ENCODE assay signal across 21 cellular contexts in genomic region chr16:83002351-83003334, GRCh38.
DNase-seq lines count a peak whose midpoint lies in the region; ATAC-seq and TF ChIP-seq lines count a peak whose summit lies in the region.
"Had no signal": no experiment of that assay in that cellular context is flagged by ENCODE, and none has a peak within 500 bp of the region (broad histone marks: within the 10 kb centered on the region; RNA-seq: fewer than 3 reads in every experiment).

No MANE protein-coding gene starts in this region.

- H2AFZ ChIP-seq in osteoblast (ENCODE audit: low read length), result no peak overlapping the region

- H3K4me3 Mint-ChIP-seq in glutamatergic neuron (ENCODE audit: unreplicated experiment), result no peak overlapping the region
- H3K4me3 Mint-ChIP-seq: activated naive CD8-positive, alpha-beta T cell treated with anti-CD3 and anti-CD28 coated beads, Interleukin-2, amount 10 ng/mL, durations not matched to agents 7 days and 5 days; activated T-cell treated with anti-CD3 and anti-CD28 coated beads, Interleukin-2, amount 50 U/mL, for 24 hours; memory B cell had no signal

- H3K36me3 Mint-ChIP-seq in glutamatergic neuron (ENCODE audit: unreplicated experiment), result no peaks in the 10 kb centered on the region
- H3K36me3 Mint-ChIP-seq: activated naive CD8-positive, alpha-beta T cell treated with anti-CD3 and anti-CD28 coated beads, Interleukin-2, amount 10 ng/mL, durations not matched to agents 7 days and 5 days; memory B cell had no signal

- H4K20me1 ChIP-seq in osteoblast (ENCODE audit: insufficient read depth, low read length), result no peaks in the 10 kb centered on the region

- H3K9me3 Mint-ChIP-seq in glutamatergic neuron (ENCODE audit: unreplicated experiment), result no peaks in the 10 kb centered on the region
- H3K9me3 Mint-ChIP-seq: memory B cell had no signal

- TF ChIP-seq CTCF in osteoblast (IDR thresholded peaks at IDR 0.05; ENCODE audit: extremely low read depth, low read depth, low read length) (no peak), glutamatergic neuron (IDR thresholded peaks at IDR 0.05; ENCODE audit: partially characterized antibody, unreplicated experiment) (no peak)

- no peaks in the 10 kb centered on the region for H3K27me3 ChIP-seq in osteoblast (ENCODE audit: insufficient read depth, low read length)

- H3K27ac ChIP-seq in osteoblast (ENCODE audit: low read depth, low read length), result no peak overlapping the region
- H3K27ac ChIP-seq: skin epidermis had no signal

- ATAC-seq in GM21717 (IDR thresholded peaks at IDR 0.05; ENCODE audit: unreplicated experiment), result no peak
- ATAC-seq: HCT116 had no signal

- no peaks in the 10 kb centered on the region for H3K36me3 ChIP-seq in osteoblast (ENCODE audit: insufficient read depth, low read length)

- H3K27me3 Mint-ChIP-seq in glutamatergic neuron (ENCODE audit: unreplicated experiment), result no peaks in the 10 kb centered on the region
- H3K27me3 Mint-ChIP-seq: activated naive CD8-positive, alpha-beta T cell treated with anti-CD3 and anti-CD28 coated beads, Interleukin-2, amount 10 ng/mL, durations not matched to agents 7 days and 5 days; activated T-cell treated with anti-CD3 and anti-CD28 coated beads, Interleukin-2, amount 50 U/mL, for 24 hours had no signal

- peaks cover 15% of the 10 kb centered on the region for H3K4me1 Mint-ChIP-seq in glutamatergic neuron (ENCODE audit: low read depth, unreplicated experiment)
- H3K4me1 Mint-ChIP-seq: activated naive CD8-positive, alpha-beta T cell treated with anti-CD3 and anti-CD28 coated beads, Interleukin-2, amount 10 ng/mL, durations not matched to agents 7 days and 5 days; memory B cell had no signal

- no peaks in the 10 kb centered on the region for H3K9me3 ChIP-seq in osteoblast (ENCODE audit: low read depth, low read length)
- H3K9me3 ChIP-seq: Caco-2 had no signal

- H3K79me2 ChIP-seq in osteoblast (ENCODE audit: insufficient read depth, low read length), result peaks cover 2% of the 10 kb centered on the region

- H3K4me3 ChIP-seq in osteoblast (ENCODE audit: insufficient read depth, low read length), result no peak overlapping the region
- H3K4me3 ChIP-seq: skin epidermis had no signal

- no peak overlapping the region for H3K27ac Mint-ChIP-seq in glutamatergic neuron (ENCODE audit: unreplicated experiment)
- H3K27ac Mint-ChIP-seq: activated naive CD8-positive, alpha-beta T cell treated with anti-CD3 and anti-CD28 coated beads, Interleukin-2, amount 10 ng/mL, durations not matched to agents 7 days and 5 days; activated T-cell treated with anti-CD3 and anti-CD28 coated beads, Interleukin-2, amount 50 U/mL, for 24 hours; memory B cell had no signal

- peaks cover 22% of the 10 kb centered on the region for H3K4me1 ChIP-seq in osteoblast (ENCODE audit: insufficient read depth, low read length)
- H3K4me1 ChIP-seq: Caco-2 had no signal

- H3K4me2 ChIP-seq in osteoblast (ENCODE audit: insufficient read depth, low read length), result peak overlapping the region; percentile 29

- DNase-seq in NCI-H510A treated with DMSO at 0.1 percent for 48 hours (lab: John Stamatoyannopoulos, UW) (peak; percentile 41), NCI-H510A (lab: John Stamatoyannopoulos, UW) (no peak), NCI-H2196 (lab: John Stamatoyannopoulos, UW; ENCODE audit: unreplicated experiment) (peak; percentile 9), dermis microvascular lymphatic vessel endothelial cell (ENCODE audit: low read depth in 2 of 2) (peak; percentile 67 to 95), osteoblast (ENCODE audit: insufficient read length, low spot score, missing footprints) (peak; percentile 50), glutamatergic neuron (no peak), amniotic stem cell (lab: John Stamatoyannopoulos, UW) (no peak)
- DNase-seq: 8988T; activated CD4-positive, alpha-beta T cell treated with anti-CD3 and anti-CD28 coated beads for 48 hours; activated naive CD8-positive, alpha-beta T cell treated with anti-CD3 and anti-CD28 coated beads, Interleukin-2, amount 10 ng/mL, durations not matched to agents 7 days and 5 days; activated T-cell treated with anti-CD3 and anti-CD28 coated beads, Interleukin-2, amount 50 U/mL, for 24 hours; Caco-2; cortex of kidney; KBM-7; NCI-H187; nucleus accumbens; stimulated activated naive CD4-positive, alpha-beta T cell treated with Interleukin-2 at 50 U/mL for 16 hours had no signal

Comparison
In these comparisons a context has a peak if more than half of its experiments do, and no peak if none do; other contexts are left out.
1. DNase-seq: peak in NCI-H510A treated with DMSO at 0.1 percent for 48 hours (single experiment), NCI-H2196 (single experiment), dermis microvascular lymphatic vessel endothelial cell (2 of 2) and osteoblast (single experiment); none in NCI-H510A (single experiment), glutamatergic neuron (single experiment) and amniotic stem cell (single experiment).